In the genomic region with DNA sequence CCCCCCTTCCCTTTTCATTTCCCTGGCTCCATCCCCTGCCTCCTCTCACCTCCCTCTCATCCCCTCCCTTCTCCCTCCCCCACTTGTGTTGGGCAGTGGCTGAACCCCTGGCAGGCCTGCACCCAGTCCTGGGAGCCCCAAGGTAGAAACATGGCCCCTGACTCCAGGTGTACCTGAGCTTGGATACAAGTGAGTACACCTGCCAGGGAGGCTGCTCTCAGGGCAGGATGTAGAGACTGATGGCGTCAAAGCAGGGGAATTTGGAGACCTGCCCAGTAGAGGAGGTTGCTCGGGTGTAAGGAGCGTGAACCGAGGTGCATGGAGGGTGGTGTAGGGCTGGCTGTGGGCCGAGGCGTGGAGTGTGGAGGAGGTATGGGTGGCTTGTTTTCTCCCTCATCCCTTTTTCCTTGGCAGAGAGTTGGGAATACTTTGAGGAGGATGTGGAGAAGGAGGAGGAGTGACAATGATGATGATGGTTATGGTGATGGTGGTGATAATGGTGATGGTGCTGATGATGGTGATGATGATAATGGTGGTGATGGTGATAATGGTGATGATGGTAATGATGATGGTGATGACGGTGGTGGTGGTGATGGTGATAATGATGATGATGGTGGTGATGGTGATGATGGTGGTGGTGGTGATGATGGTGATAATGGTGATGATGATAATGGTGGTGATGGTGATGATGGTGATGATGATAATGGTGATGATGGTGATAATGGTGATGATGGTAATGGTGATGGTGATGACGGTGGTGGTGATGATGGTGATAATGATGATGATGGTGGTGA, we compare ENCODE assay signal across 36 cellular contexts. TPM values are rescaled to one million over a fixed set of nuclear protein-coding genes. Genes with fewer than 3 reads are reported as not detected.
DNase-seq lines count a peak whose midpoint lies in the region; ATAC-seq, FAIRE-seq and TF ChIP-seq lines count a peak whose summit lies in the region.
"Had no signal": no experiment of that assay in that cellular context is flagged by ENCODE, and none has a peak within 500 bp of the region (broad histone marks: within the 10 kb centered on the region; RNA-seq: fewer than 3 reads in every experiment).

No MANE protein-coding gene starts in this region.

- in situ Hi-C loops in K562 (cut with MboI) (no loop called here), HepG2 (cut with HindIII; ENCODE audit: extremely low pct_ligation_motif_present, low pct_unique_long_range_greater_than_20kb) (no loop called here), brain microvascular endothelial cell (cut with HindIII; ENCODE audit: low pct_ligation_motif_present, low sequenced_read_pairs) (no loop called here)

- WGBS in K562 (ENCODE audit: insufficient coverage, low coverage, missing lambda C conversion rate): 0% methylated on average over 6 of the region's 8 CpGs
- WGBS in HepG2 (ENCODE audit: low lambda C conversion rate): 13% methylated on average over 8 of the region's 8 CpGs
- 46 to 58% methylated on average over 8 of the region's 8 CpGs for WGBS in thyroid gland, 2 donors

- H3K4me1 ChIP-seq in K562 (replicated peaks in 1 of 2; ENCODE audit: control insufficient read depth in 2 of 2, insufficient read depth in 2 of 2, low read length in 2 of 2): peaks cover 0 to 22% of the 10 kb centered on the region in 2 experiments; a peak in 1 of 5 replicates
- H3K4me1 ChIP-seq in HepG2 (ENCODE audit: insufficient read depth, low read length): no peaks in the 10 kb centered on the region
- peaks cover 6 to 29% of the 10 kb centered on the region in 2 donors for H3K4me1 ChIP-seq in thyroid gland

- TF ChIP-seq POLR2A in K562 (conservative IDR thresholded peaks at IDR 0.05) (no peak), HepG2 (IDR thresholded peaks at IDR 0.05; ENCODE audit: insufficient read depth in 1 of 2, low read depth in 2 of 2, low read length in 2 of 2) (no peak), thyroid gland (IDR thresholded peaks at IDR 0.05) (no peak)

- intact Hi-C loops in K562 (cut with micrococcal nuclease) (no loop called here), HepG2 (cut with micrococcal nuclease; ENCODE audit: unreplicated experiment) (no loop called here), thyroid gland (cut with DNase I) (no loop called here)

- H3K9me1 ChIP-seq in K562 (ENCODE audit: control insufficient read depth, insufficient read depth, low read length): no peaks in the 10 kb centered on the region

- no peak overlapping the region for H3K4me3 ChIP-seq in K562
- no peak overlapping the region for H3K4me3 ChIP-seq in HepG2 (replicated peaks in 1 of 3; ENCODE audit: insufficient read depth in 1 of 3, low read depth in 2 of 3, low read length in 3 of 3)
- no peak overlapping the region for H3K4me3 ChIP-seq in thyroid gland (replicated peaks in 1 of 3)
- no peak overlapping the region for H3K4me3 ChIP-seq in brain microvascular endothelial cell (ENCODE audit: low read depth, low read length)
- H3K4me3 ChIP-seq: MG63, Peyer's patch, SJSA1, upper lobe of left lung had no signal

- no peak for ATAC-seq in K562
- no peak for ATAC-seq in HepG2
- no peak for ATAC-seq in GM21423 (IDR thresholded peaks at IDR 0.05; ENCODE audit: unreplicated experiment)
- no peak for ATAC-seq in GM18868 (IDR thresholded peaks at IDR 0.05; ENCODE audit: unreplicated experiment)
- ATAC-seq: esophagus mucosa; stimulated activated naive B cell treated with anti-CD40 and anti-IgM and Interleukin-4, amounts not matched to agents 10 μg/mL and 1 μg/mL and 100 μg/mL, for 72 hours had no signal

- TF ChIP-seq CTCF in K562 (IDR thresholded peaks at IDR 0.05 in 2 of 3, conservative IDR thresholded peaks at IDR 0.05 in 1 of 3; ENCODE audit: insufficient read depth in 2 of 3, low read depth in 1 of 3, low read length in 3 of 3): no peak
- no peak for TF ChIP-seq CTCF in HepG2 (CRISPR knock-in tag; IDR thresholded peaks at IDR 0.05)
- no peak for TF ChIP-seq CTCF in thyroid gland (IDR thresholded peaks at IDR 0.05)
- TF ChIP-seq CTCF in brain microvascular endothelial cell (IDR thresholded peaks at IDR 0.05; ENCODE audit: low read depth, low read length, missing control alignments): no peak

- no peak for TF ChIP-seq EP300 in K562 (IDR thresholded peaks at IDR 0.05; ENCODE audit: low read length)
- no peak for TF ChIP-seq EP300 in HepG2 (IDR thresholded peaks at IDR 0.05; ENCODE audit: low read depth in 2 of 2, low read length in 2 of 2)
- TF ChIP-seq EP300 in HepG2 (CRISPR knock-in tag; IDR thresholded peaks at IDR 0.05; ENCODE audit: borderline replicate concordance): no peak

- H3K4me2 ChIP-seq in K562 (ENCODE audit: insufficient read depth, low read length) (no peak overlapping the region), HepG2 (ENCODE audit: low read depth, low read length) (no peak overlapping the region)

- POLR2A ChIA-PET in K562 (lab: Yijun Ruan, JAX): interaction anchor here (0.5 to 1.1 kb wide), 2 partner anchors 18 to 267 kb away, joined by 3 read pairs; no protein-coding TSS in a partner anchor
- POLR2A ChIA-PET in HepG2 (lab: Yijun Ruan, JAX): no interaction called here

- CTCF ChIA-PET in K562 (lab: Yijun Ruan, JAX; ENCODE audit: low intra/inter-chr PET ratio) (no interaction called here), HepG2 (lab: Yijun Ruan, JAX; ENCODE audit: low intra/inter-chr PET ratio, low total read pairs) (no interaction called here)

- BruUV-seq in K562 (replicated peaks; lab: Mats Ljungman, UMichigan): no TSS peak
- BruUV-seq in HepG2 (replicated peaks; lab: Mats Ljungman, UMichigan): no TSS peak

- H3K9ac ChIP-seq in K562 (ENCODE audit: insufficient read depth in 1 of 2, low read depth in 2 of 2, low read length in 2 of 2) (no peak overlapping the region), HepG2 (ENCODE audit: insufficient read depth, low read depth, low read length) (no peak overlapping the region)

- no peak overlapping the region for H3K27ac ChIP-seq in K562 (ENCODE audit: extremely low read depth, low read depth, low read length)
- H3K27ac ChIP-seq in HepG2 (ENCODE audit: extremely low read length, insufficient read depth, low read length): no peak overlapping the region
- H3K27ac ChIP-seq in thyroid gland: no peak overlapping the region
- H3K27ac ChIP-seq in brain microvascular endothelial cell: no peak overlapping the region
- H3K27ac ChIP-seq: 22Rv1, C4-2B, Peyer's patch, SJSA1, upper lobe of left lung had no signal

- H4K20me1 ChIP-seq in K562 (replicated peaks; ENCODE audit: control insufficient read depth, insufficient read depth, low read length) (peaks cover 8% of the 10 kb centered on the region), HepG2 (ENCODE audit: insufficient read depth, low read length) (no peaks in the 10 kb centered on the region)

- H3K27me3 ChIP-seq in K562 (ENCODE audit: control insufficient read depth in 2 of 2, insufficient read depth in 2 of 2, low read length in 2 of 2): peaks cover 18 to 39% of the 10 kb centered on the region in 2 experiments; a peak in 4 of 5 replicates
- H3K27me3 ChIP-seq in HepG2 (ENCODE audit: control insufficient read depth in 1 of 2, insufficient read depth in 2 of 2, low read length in 2 of 2): peaks cover 12 to 44% of the 10 kb centered on the region in 2 experiments
- no peaks in the 10 kb centered on the region for H3K27me3 ChIP-seq in thyroid gland
- H3K27me3 ChIP-seq in brain microvascular endothelial cell (replicated peaks): peaks cover 38% of the 10 kb centered on the region
- H3K27me3 ChIP-seq: MG63 had no signal

- FAIRE-seq in K562 (lab: Jason Lieb, UNC) (peak; percentile 87), HepG2 (lab: Jason Lieb, UNC) (no peak)
- FAIRE-seq: G401.6, islet of Langerhans had no signal

- H3K36me3 ChIP-seq in K562 (ENCODE audit: control insufficient read depth, insufficient read depth, low read length) (no peaks in the 10 kb centered on the region), HepG2 (replicated peaks in 1 of 2; ENCODE audit: control insufficient read depth in 1 of 2, insufficient read depth in 2 of 2, low read length in 2 of 2) (no peaks in the 10 kb centered on the region), thyroid gland (no peaks in the 10 kb centered on the region), brain microvascular endothelial cell (replicated peaks) (no peaks in the 10 kb centered on the region)
- H3K36me3 ChIP-seq: MG63, Peyer's patch, SJSA1, upper lobe of left lung had no signal

- H2AFZ ChIP-seq in K562 (ENCODE audit: low read depth, low read length) (no peak overlapping the region), HepG2 (ENCODE audit: low read length) (no peak overlapping the region)

- DNase-seq in DMS53 (lab: John Stamatoyannopoulos, UW) (peak; percentile 16), DMS53 treated with DMSO at 0.1 percent for 48 hours (lab: John Stamatoyannopoulos, UW; ENCODE audit: unreplicated experiment) (no peak), K562 (ENCODE audit: extremely low read depth in 1 of 4, low spot score in 3 of 4) (no peak), HepG2 (ENCODE audit: low spot score) (no peak), thyroid gland (peak; percentile 45 to 46), brain microvascular endothelial cell (no peak)
- DNase-seq: activated effector memory CD4-positive, alpha-beta T cell treated with Interleukin-2 at 50 U/mL for 16 hours; caudate nucleus; COR-L47; DMS79; endodermal cell; GOT3; KG1; MG63; naive thymus-derived CD4-positive, alpha-beta T cell; NCI-H1930; NCI-H2227 treated with DMSO at 0.1 percent for 48 hours; NCI-H69; stimulated activated naive B cell treated with anti-CD40 and anti-IgM and Interleukin-4, amounts not matched to agents 10 μg/mL and 1 μg/mL and 100 μg/mL, for 72 hours; T-helper 9 cell; upper lobe of left lung had no signal

- H3K79me2 ChIP-seq in K562 (ENCODE audit: control insufficient read depth, insufficient read depth, low read length) (no peaks in the 10 kb centered on the region), HepG2 (ENCODE audit: insufficient read depth, low read length) (no peaks in the 10 kb centered on the region)

- no peaks in the 10 kb centered on the region for H3K9me3 ChIP-seq in K562 (replicated peaks; ENCODE audit: control insufficient read depth, insufficient read depth, low read depth, low read length)
- no peaks in the 10 kb centered on the region for H3K9me3 ChIP-seq in HepG2 (ENCODE audit: low read length)
- no peaks in the 10 kb centered on the region for H3K9me3 ChIP-seq in thyroid gland
- H3K9me3 ChIP-seq: MG63 had no signal

- TF ChIP-seq RAD21 in K562 (CRISPR knock-in tag; conservative IDR thresholded peaks at IDR 0.05 in 1 of 2, IDR thresholded peaks at IDR 0.05 in 1 of 2) (no peak), HepG2 (CRISPR knock-in tag; IDR thresholded peaks at IDR 0.05) (no peak)

RNA-seq across cellular contexts. Expression of gene MRGPRG, which starts 12.3 kb away (rescaled TPM):
- not detected in 2 replicates for total RNA-seq in K562 (2011; cell fraction: chromatin; rRNA removed; ENCODE audit: low replicate concordance)
- total RNA-seq in K562 (2011; cell fraction: nucleolus; rRNA removed): not detected in 2 replicates
- total RNA-seq in K562 (2011; cell fraction: nucleoplasm; rRNA removed): not detected in 2 replicates
- total RNA-seq in K562 (2014; rRNA removed): not detected in 2 replicates
- not detected in 2 replicates for total RNA-seq in K562 (2014; rRNA removed; fragmentation: Illumina TruSeq; extraction: Trizol)
- not detected in 2 replicates for total RNA-seq in K562 (2015; rRNA removed; fragmentation: Illumina TruSeq; extraction: Trizol)
- not detected in 2 replicates for total RNA-seq in K562 (2021)
- not detected in 2 replicates for polyA plus RNA-seq in K562 (2011; rRNA removed)
- not detected in 2 replicates for polyA plus RNA-seq in K562 (2011; cell fraction: cytosol; rRNA removed)
- polyA plus RNA-seq in K562 (2011; cell fraction: nucleus; rRNA removed): not detected in 2 replicates
- not detected in 2 replicates for polyA plus RNA-seq in K562 (2012)
- polyA plus RNA-seq in K562 (2014; fragmentation: Illumina TruSeq; extraction: Trizol): not detected in 2 replicates
- polyA plus RNA-seq in K562 (2014; fragmentation: Nextera tagmentation; extraction: Ambion mirVana): not detected
- polyA plus RNA-seq in K562 (2014; rRNA removed): not detected in 2 replicates
- polyA minus RNA-seq in K562 (2011; rRNA and poly(A)+ RNA removed): not detected in 2 replicates
- not detected in 2 replicates for polyA minus RNA-seq in K562 (2011; cell fraction: cytosol; rRNA and poly(A)+ RNA removed)
- polyA minus RNA-seq in K562 (2011; cell fraction: nucleus; rRNA and poly(A)+ RNA removed): not detected in 2 replicates
- not detected in 2 replicates for total RNA-seq in HepG2 (2016; rRNA removed; fragmentation: Illumina TruSeq; extraction: Trizol)
- not detected in 2 replicates for total RNA-seq in HepG2 (2016; cell fraction: cytosol; rRNA removed; fragmentation: Illumina TruSeq; extraction: Trizol; ENCODE audit: low read depth)
- not detected in 2 replicates for total RNA-seq in HepG2 (2016; cell fraction: insoluble cytoplasmic fraction; rRNA removed; fragmentation: Illumina TruSeq; extraction: Trizol)
- not detected in 2 replicates for total RNA-seq in HepG2 (2016; cell fraction: membrane; rRNA removed; fragmentation: Illumina TruSeq; extraction: Trizol)
- not detected in 2 replicates for total RNA-seq in HepG2 (2016; cell fraction: nucleus; rRNA removed; fragmentation: Illumina TruSeq; extraction: Trizol)
- polyA plus RNA-seq in HepG2 (2011; rRNA removed): not detected in 2 replicates
- not detected in 2 replicates for polyA plus RNA-seq in HepG2 (2011; cell fraction: cytosol; rRNA removed)
- polyA plus RNA-seq in HepG2 (2011; cell fraction: nucleus; rRNA removed): not detected in 2 replicates
- polyA plus RNA-seq in HepG2 (2012): not detected in 2 replicates
- not detected in 2 replicates for polyA plus RNA-seq in HepG2 (2016; cell fraction: cytosol; fragmentation: Illumina TruSeq; extraction: Trizol; ENCODE audit: low read depth)
- polyA plus RNA-seq in HepG2 (2016; cell fraction: insoluble cytoplasmic fraction; fragmentation: Illumina TruSeq; extraction: Trizol; ENCODE audit: low read depth): not detected in 2 replicates
- polyA plus RNA-seq in HepG2 (2016; cell fraction: membrane; fragmentation: Illumina TruSeq; extraction: Trizol; ENCODE audit: low read depth): not detected in 2 replicates
- polyA plus RNA-seq in HepG2 (2016; cell fraction: nucleus; fragmentation: Illumina TruSeq; extraction: Trizol; ENCODE audit: insufficient read depth, low read depth): not detected in 2 replicates
- polyA minus RNA-seq in HepG2 (2011; rRNA and poly(A)+ RNA removed; ENCODE audit: low replicate concordance): not detected in 2 replicates
- polyA minus RNA-seq in HepG2 (2011; cell fraction: cytosol; rRNA and poly(A)+ RNA removed): not detected in 2 replicates
- polyA minus RNA-seq in HepG2 (2011; cell fraction: nucleus; rRNA and poly(A)+ RNA removed): not detected in 2 replicates
- total RNA-seq in thyroid gland: not detected
- total RNA-seq: endodermal cell; esophagus mucosa; fibroblast of villous mesenchyme; HT-29; lower leg skin; mesothelial cell of epicardium; naive thymus-derived CD4-positive, alpha-beta T cell; omental fat pad; Peyer's patch; SJSA1; skeletal muscle tissue; upper lobe of left lung had no signal
- polyA plus RNA-seq: naive thymus-derived CD4-positive, alpha-beta T cell had no signal

RNA-seq across cellular contexts. Expression of gene MRGPRE, which starts 25.9 kb away (rescaled TPM):
- total RNA-seq in K562 (2011; cell fraction: chromatin; rRNA removed; ENCODE audit: low replicate concordance): not detected in 2 replicates
- not detected in 2 replicates for total RNA-seq in K562 (2011; cell fraction: nucleolus; rRNA removed)
- total RNA-seq in K562 (2011; cell fraction: nucleoplasm; rRNA removed): not detected in 2 replicates
- total RNA-seq in K562 (2014; rRNA removed) (not detected in 2 replicates), K562 (2014; rRNA removed; fragmentation: Illumina TruSeq; extraction: Trizol) (not detected in 2 replicates), K562 (2015; rRNA removed; fragmentation: Illumina TruSeq; extraction: Trizol) (not detected in 2 replicates), K562 (2021) (not detected in 2 replicates), HepG2 (2016; rRNA removed; fragmentation: Illumina TruSeq; extraction: Trizol) (not detected in 2 replicates), thyroid gland (under 1 TPM in 1 of 4 donors, not detected in 3; 0.39 TPM)
- polyA plus RNA-seq in K562 (2011; rRNA removed) (not detected in 2 replicates), K562 (2014; fragmentation: Illumina TruSeq; extraction: Trizol) (not detected in 2 replicates), K562 (2014; fragmentation: Nextera tagmentation; extraction: Ambion mirVana) (not detected), K562 (2014; rRNA removed) (not detected in 2 replicates), HepG2 (2011; rRNA removed) (not detected in 2 replicates)
- polyA plus RNA-seq in K562 (2011; cell fraction: cytosol; rRNA removed): 0.09 TPM in 1 of 2 replicates, not detected in the other
- not detected in 2 replicates for polyA plus RNA-seq in K562 (2011; cell fraction: nucleus; rRNA removed)
- not detected in 2 replicates for polyA plus RNA-seq in K562 (2012)
- polyA minus RNA-seq in K562 (2011; rRNA and poly(A)+ RNA removed): not detected in 2 replicates
- polyA minus RNA-seq in K562 (2011; cell fraction: cytosol; rRNA and poly(A)+ RNA removed): not detected in 2 replicates
- polyA minus RNA-seq in K562 (2011; cell fraction: nucleus; rRNA and poly(A)+ RNA removed): not detected in 2 replicates
- total RNA-seq in HepG2 (2016; cell fraction: cytosol; rRNA removed; fragmentation: Illumina TruSeq; extraction: Trizol; ENCODE audit: low read depth): not detected in 2 replicates
- total RNA-seq in HepG2 (2016; cell fraction: insoluble cytoplasmic fraction; rRNA removed; fragmentation: Illumina TruSeq; extraction: Trizol): not detected in 2 replicates
- not detected in 2 replicates for total RNA-seq in HepG2 (2016; cell fraction: membrane; rRNA removed; fragmentation: Illumina TruSeq; extraction: Trizol)
- total RNA-seq in HepG2 (2016; cell fraction: nucleus; rRNA removed; fragmentation: Illumina TruSeq; extraction: Trizol): not detected in 2 replicates
- polyA plus RNA-seq in HepG2 (2011; cell fraction: cytosol; rRNA removed): not detected in 2 replicates
- not detected in 2 replicates for polyA plus RNA-seq in HepG2 (2011; cell fraction: nucleus; rRNA removed)
- polyA plus RNA-seq in HepG2 (2012): not detected in 2 replicates
- not detected in 2 replicates for polyA plus RNA-seq in HepG2 (2016; cell fraction: cytosol; fragmentation: Illumina TruSeq; extraction: Trizol; ENCODE audit: low read depth)
- not detected in 2 replicates for polyA plus RNA-seq in HepG2 (2016; cell fraction: insoluble cytoplasmic fraction; fragmentation: Illumina TruSeq; extraction: Trizol; ENCODE audit: low read depth)
- polyA plus RNA-seq in HepG2 (2016; cell fraction: membrane; fragmentation: Illumina TruSeq; extraction: Trizol; ENCODE audit: low read depth): not detected in 2 replicates
- not detected in 2 replicates for polyA plus RNA-seq in HepG2 (2016; cell fraction: nucleus; fragmentation: Illumina TruSeq; extraction: Trizol; ENCODE audit: insufficient read depth, low read depth)
- polyA minus RNA-seq in HepG2 (2011; rRNA and poly(A)+ RNA removed; ENCODE audit: low replicate concordance): not detected in 2 replicates
- not detected in 2 replicates for polyA minus RNA-seq in HepG2 (2011; cell fraction: cytosol; rRNA and poly(A)+ RNA removed)
- polyA minus RNA-seq in HepG2 (2011; cell fraction: nucleus; rRNA and poly(A)+ RNA removed): not detected in 2 replicates
- total RNA-seq: endodermal cell; esophagus mucosa; fibroblast of villous mesenchyme; lower leg skin; mesothelial cell of epicardium; naive thymus-derived CD4-positive, alpha-beta T cell; omental fat pad; SJSA1; skeletal muscle tissue had no signal
- polyA plus RNA-seq: naive thymus-derived CD4-positive, alpha-beta T cell had no signal

RNA-seq across cellular contexts. Expression of gene OSBPL5, which starts 41.2 kb away (rescaled TPM):
- 40.9 and 87.7 TPM in 2 replicates for total RNA-seq in K562 (2011; cell fraction: chromatin; rRNA removed; ENCODE audit: low replicate concordance)
- 31.7 and 40.8 TPM in 2 replicates for total RNA-seq in K562 (2011; cell fraction: nucleolus; rRNA removed)
- total RNA-seq in K562 (2011; cell fraction: nucleoplasm; rRNA removed): 28.2 and 35.2 TPM in 2 replicates
- 6.6 and 8.0 TPM in 2 replicates for total RNA-seq in K562 (2014; rRNA removed)
- total RNA-seq in K562 (2014; rRNA removed; fragmentation: Illumina TruSeq; extraction: Trizol): 1.4 and 2.4 TPM in 2 replicates
- 6.4 and 6.5 TPM in 2 replicates for total RNA-seq in K562 (2015; rRNA removed; fragmentation: Illumina TruSeq; extraction: Trizol)
- 14.3 and 14.8 TPM in 2 replicates for total RNA-seq in K562 (2021)
- 3.2 and 7.5 TPM in 2 replicates for polyA plus RNA-seq in K562 (2011; rRNA removed)
- 3.8 and 6.2 TPM in 2 replicates for polyA plus RNA-seq in K562 (2011; cell fraction: cytosol; rRNA removed)
- polyA plus RNA-seq in K562 (2011; cell fraction: nucleus; rRNA removed): 22.7 and 40.1 TPM in 2 replicates
- polyA plus RNA-seq in K562 (2012): 7.8 and 10.2 TPM in 2 replicates
- 3.1 and 4.6 TPM in 2 replicates for polyA plus RNA-seq in K562 (2014; fragmentation: Illumina TruSeq; extraction: Trizol)
- polyA plus RNA-seq in K562 (2014; fragmentation: Nextera tagmentation; extraction: Ambion mirVana): under 1 TPM; 0.06 to 0.10 TPM
- polyA plus RNA-seq in K562 (2014; rRNA removed): 6.6 and 11.9 TPM in 2 replicates
- 1.6 and 1.9 TPM in 2 replicates for polyA minus RNA-seq in K562 (2011; rRNA and poly(A)+ RNA removed)
- 5.9 and 6.9 TPM in 2 replicates for polyA minus RNA-seq in K562 (2011; cell fraction: cytosol; rRNA and poly(A)+ RNA removed)
- 13.1 and 15.5 TPM in 2 replicates for polyA minus RNA-seq in K562 (2011; cell fraction: nucleus; rRNA and poly(A)+ RNA removed)
- total RNA-seq in HepG2 (2016; rRNA removed; fragmentation: Illumina TruSeq; extraction: Trizol): not detected in 2 replicates
- total RNA-seq in HepG2 (2016; cell fraction: cytosol; rRNA removed; fragmentation: Illumina TruSeq; extraction: Trizol; ENCODE audit: low read depth): 0.26 TPM in 1 of 2 replicates, not detected in the other
- total RNA-seq in HepG2 (2016; cell fraction: insoluble cytoplasmic fraction; rRNA removed; fragmentation: Illumina TruSeq; extraction: Trizol): not detected in 2 replicates
- total RNA-seq in HepG2 (2016; cell fraction: membrane; rRNA removed; fragmentation: Illumina TruSeq; extraction: Trizol): not detected in 2 replicates
- not detected in 2 replicates for total RNA-seq in HepG2 (2016; cell fraction: nucleus; rRNA removed; fragmentation: Illumina TruSeq; extraction: Trizol)
- not detected in 2 replicates for polyA plus RNA-seq in HepG2 (2011; rRNA removed)
- not detected in 2 replicates for polyA plus RNA-seq in HepG2 (2011; cell fraction: cytosol; rRNA removed)
- 0.34 TPM in 1 of 2 replicates, not detected in the other for polyA plus RNA-seq in HepG2 (2011; cell fraction: nucleus; rRNA removed)
- polyA plus RNA-seq in HepG2 (2012): not detected in 2 replicates
- polyA plus RNA-seq in HepG2 (2016; cell fraction: cytosol; fragmentation: Illumina TruSeq; extraction: Trizol; ENCODE audit: low read depth): not detected in 2 replicates
- not detected in 2 replicates for polyA plus RNA-seq in HepG2 (2016; cell fraction: insoluble cytoplasmic fraction; fragmentation: Illumina TruSeq; extraction: Trizol; ENCODE audit: low read depth)
- polyA plus RNA-seq in HepG2 (2016; cell fraction: membrane; fragmentation: Illumina TruSeq; extraction: Trizol; ENCODE audit: low read depth): not detected in 2 replicates
- not detected in 2 replicates for polyA plus RNA-seq in HepG2 (2016; cell fraction: nucleus; fragmentation: Illumina TruSeq; extraction: Trizol; ENCODE audit: insufficient read depth, low read depth)
- polyA minus RNA-seq in HepG2 (2011; rRNA and poly(A)+ RNA removed; ENCODE audit: low replicate concordance): 41.3 TPM in 1 of 2 replicates, not detected in the other
- polyA minus RNA-seq in HepG2 (2011; cell fraction: cytosol; rRNA and poly(A)+ RNA removed): 0.40 and 0.97 TPM in 2 replicates
- not detected in 2 replicates for polyA minus RNA-seq in HepG2 (2011; cell fraction: nucleus; rRNA and poly(A)+ RNA removed)
- 10 to 100 TPM; 24.2 to 46.7 (median 34.4) TPM for total RNA-seq in thyroid gland

Comparison
In these comparisons a context has a peak if more than half of its experiments do, and no peak if none do; other contexts are left out.
1. DNase-seq: peak in DMS53 (single experiment) and thyroid gland (2 of 2); none in DMS53 treated with DMSO at 0.1 percent for 48 hours (single experiment), K562 (0 of 4), HepG2 (single experiment) and brain microvascular endothelial cell (single experiment).